ENCODE assay signal across 1 cellular context in genomic region chr6:160215232-160215631, GRCh38.
TF ChIP-seq lines count a peak whose summit lies in the region.

No MANE protein-coding gene starts in this region.

TF ChIP-seq in GM23338, 12 proteins besides CTCF, POLR2A, EP300 and RAD21 (continued from another document):
- TF ChIP-seq ZNF462 (CRISPR knock-in tag; IDR thresholded peaks at IDR 0.05): no peak
